Comparison of ENCODE assay signal across 1 cellular context in genomic region chr14:77158175-77158908, GRCh38.
TF ChIP-seq lines count a peak whose summit lies in the region.

No MANE protein-coding gene starts in this region.

TF ChIP-seq in K562, 482 proteins besides CTCF, POLR2A, EP300 and RAD21 (continued from another document):
- TF ChIP-seq, protein P1, sequence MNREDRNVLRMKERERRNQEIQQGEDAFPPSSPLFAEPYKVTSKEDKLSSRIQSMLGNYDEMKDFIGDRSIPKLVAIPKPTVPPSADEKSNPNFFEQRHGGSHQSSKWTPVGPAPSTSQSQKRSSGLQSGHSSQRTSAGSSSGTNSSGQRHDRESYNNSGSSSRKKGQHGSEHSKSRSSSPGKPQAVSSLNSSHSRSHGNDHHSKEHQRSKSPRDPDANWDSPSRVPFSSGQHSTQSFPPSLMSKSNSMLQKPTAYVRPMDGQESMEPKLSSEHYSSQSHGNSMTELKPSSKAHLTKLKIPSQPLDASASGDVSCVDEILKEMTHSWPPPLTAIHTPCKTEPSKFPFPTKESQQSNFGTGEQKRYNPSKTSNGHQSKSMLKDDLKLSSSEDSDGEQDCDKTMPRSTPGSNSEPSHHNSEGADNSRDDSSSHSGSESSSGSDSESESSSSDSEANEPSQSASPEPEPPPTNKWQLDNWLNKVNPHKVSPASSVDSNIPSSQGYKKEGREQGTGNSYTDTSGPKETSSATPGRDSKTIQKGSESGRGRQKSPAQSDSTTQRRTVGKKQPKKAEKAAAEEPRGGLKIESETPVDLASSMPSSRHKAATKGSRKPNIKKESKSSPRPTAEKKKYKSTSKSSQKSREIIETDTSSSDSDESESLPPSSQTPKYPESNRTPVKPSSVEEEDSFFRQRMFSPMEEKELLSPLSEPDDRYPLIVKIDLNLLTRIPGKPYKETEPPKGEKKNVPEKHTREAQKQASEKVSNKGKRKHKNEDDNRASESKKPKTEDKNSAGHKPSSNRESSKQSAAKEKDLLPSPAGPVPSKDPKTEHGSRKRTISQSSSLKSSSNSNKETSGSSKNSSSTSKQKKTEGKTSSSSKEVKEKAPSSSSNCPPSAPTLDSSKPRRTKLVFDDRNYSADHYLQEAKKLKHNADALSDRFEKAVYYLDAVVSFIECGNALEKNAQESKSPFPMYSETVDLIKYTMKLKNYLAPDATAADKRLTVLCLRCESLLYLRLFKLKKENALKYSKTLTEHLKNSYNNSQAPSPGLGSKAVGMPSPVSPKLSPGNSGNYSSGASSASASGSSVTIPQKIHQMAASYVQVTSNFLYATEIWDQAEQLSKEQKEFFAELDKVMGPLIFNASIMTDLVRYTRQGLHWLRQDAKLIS (CRISPR knock-in tag; IDR thresholded peaks at IDR 0.05), result no peak
- TF ChIP-seq YY1 (IDR thresholded peaks at IDR 0.05; ENCODE audit: borderline replicate concordance in 1 of 3, control insufficient read depth in 1 of 3, extremely low read depth in 1 of 3, insufficient read depth in 3 of 3, insufficient read length in 1 of 3, insufficient replicate concordance in 2 of 3, low read depth in 1 of 3, low read length in 2 of 3) (no peak), CTBP1 (IDR thresholded peaks at IDR 0.05; ENCODE audit: borderline replicate concordance) (peak; percentile 50; the same call in 1 of the 2 replicates), C11orf30 (IDR thresholded peaks at IDR 0.05; ENCODE audit: low read depth) (peak; percentile 88), SMAD1 (IDR thresholded peaks at IDR 0.05; ENCODE audit: low read depth, low read length, partially characterized antibody) (no peak), MAFG (tag; conservative IDR thresholded peaks at IDR 0.05) (peak; percentile 88), ZNF347 (CRISPR knock-in tag; IDR thresholded peaks at IDR 0.05; ENCODE audit: low read depth) (no peak), MAFK (IDR thresholded peaks at IDR 0.05; ENCODE audit: low read length) (0 out of 2 replicates have a peak, but pooled peaks have one; percentile 46), JUND (IDR thresholded peaks at IDR 0.05; ENCODE audit: borderline replicate concordance, low read depth, low read length) (peak; percentile 41; the same call in 1 of the 2 replicates), JUND (tag; IDR thresholded peaks at IDR 0.05; ENCODE audit: borderline replicate concordance, low read depth, low read length) (peak; percentile 21; the same call in 2 of the 3 replicates), EHMT2 (IDR thresholded peaks at IDR 0.05) (peak; percentile 27; the same call in 1 of the 2 replicates), RCOR1 (IDR thresholded peaks at IDR 0.05; ENCODE audit: borderline replicate concordance in 1 of 2, low read depth in 2 of 2, low read length in 2 of 2) (0 out of 4 replicates have a peak, but pooled peaks of 1 of the 2 experiments have one; percentile 6), ARID1B (IDR thresholded peaks at IDR 0.05) (peak; percentile 39; the same call in 1 of the 2 replicates), GABPA (tag; conservative IDR thresholded peaks at IDR 0.05; ENCODE audit: low read depth) (no peak), NFIC (IDR thresholded peaks at IDR 0.05) (0 out of 2 replicates have a peak, but pooled peaks have one; percentile 13), SMARCA4 (IDR thresholded peaks at IDR 0.05) (peak; percentile 45), POLR2H (tag; IDR thresholded peaks at IDR 0.05; ENCODE audit: low read depth) (no peak), NRF1 (conservative IDR thresholded peaks at IDR 0.05 in 1 of 2, IDR thresholded peaks at IDR 0.05 in 1 of 2) (peak in 1 of 2 experiments; percentile 64; a peak in 2 of 4 replicates), HDAC1 (IDR thresholded peaks at IDR 0.05) (no peak), SMARCA5 (IDR thresholded peaks at IDR 0.05) (0 out of 2 replicates have a peak, but pooled peaks have one; percentile 31), LARP7 (IDR thresholded peaks at IDR 0.05) (0 out of 2 replicates have a peak, but pooled peaks have one; percentile 23), TAL1 (IDR thresholded peaks at IDR 0.05) (no peak), RNF2 (IDR thresholded peaks at IDR 0.05) (no peak), HOMEZ (CRISPR knock-in tag; IDR thresholded peaks at IDR 0.05) (no peak), ZNF263 (CRISPR knock-in tag; IDR thresholded peaks at IDR 0.05; ENCODE audit: borderline replicate concordance) (no peak), ZNF316 (IDR thresholded peaks at IDR 0.05) (peak; percentile 78), ARID4B (CRISPR knock-in tag; IDR thresholded peaks at IDR 0.05) (no peak), ZNF395 (CRISPR knock-in tag; IDR thresholded peaks at IDR 0.05) (no peak), NFE2 (IDR thresholded peaks at IDR 0.05; ENCODE audit: low read depth) (peak; percentile 84), PHF20 (IDR thresholded peaks at IDR 0.05; ENCODE audit: partially characterized antibody) (peak; percentile 34), HMGXB4 (CRISPR knock-in tag; IDR thresholded peaks at IDR 0.05) (no peak), CBX5 (IDR thresholded peaks at IDR 0.05; ENCODE audit: borderline replicate concordance, low read depth) (no peak), MCM2 (IDR thresholded peaks at IDR 0.05; ENCODE audit: low read depth) (no peak), MTA2 (IDR thresholded peaks at IDR 0.05; ENCODE audit: low read depth) (no peak), MLLT1 (IDR thresholded peaks at IDR 0.05) (0 out of 4 replicates have a peak, but pooled peaks of 1 of the 2 experiments have one; percentile 18), ZBED1 (IDR thresholded peaks at IDR 0.05) (no peak), MTA1 (IDR thresholded peaks at IDR 0.05; ENCODE audit: borderline replicate concordance) (0 out of 2 replicates have a peak, but pooled peaks have one; percentile 20), HIVEP1 (CRISPR knock-in tag; IDR thresholded peaks at IDR 0.05) (no peak)
- TF ChIP-seq, protein P2, sequence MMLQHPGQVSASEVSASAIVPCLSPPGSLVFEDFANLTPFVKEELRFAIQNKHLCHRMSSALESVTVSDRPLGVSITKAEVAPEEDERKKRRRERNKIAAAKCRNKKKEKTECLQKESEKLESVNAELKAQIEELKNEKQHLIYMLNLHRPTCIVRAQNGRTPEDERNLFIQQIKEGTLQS (IDR thresholded peaks at IDR 0.05), result peak; percentile 61
- TF ChIP-seq, protein P2 (CRISPR knock-in tag; conservative IDR thresholded peaks at IDR 0.05), result no peak
- TF ChIP-seq, protein P3, sequence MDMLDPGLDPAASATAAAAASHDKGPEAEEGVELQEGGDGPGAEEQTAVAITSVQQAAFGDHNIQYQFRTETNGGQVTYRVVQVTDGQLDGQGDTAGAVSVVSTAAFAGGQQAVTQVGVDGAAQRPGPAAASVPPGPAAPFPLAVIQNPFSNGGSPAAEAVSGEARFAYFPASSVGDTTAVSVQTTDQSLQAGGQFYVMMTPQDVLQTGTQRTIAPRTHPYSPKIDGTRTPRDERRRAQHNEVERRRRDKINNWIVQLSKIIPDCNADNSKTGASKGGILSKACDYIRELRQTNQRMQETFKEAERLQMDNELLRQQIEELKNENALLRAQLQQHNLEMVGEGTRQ (CRISPR knock-in tag; IDR thresholded peaks at IDR 0.05), result no peak
